ENCODE assay signal across 1 cellular context in the genomic region with DNA sequence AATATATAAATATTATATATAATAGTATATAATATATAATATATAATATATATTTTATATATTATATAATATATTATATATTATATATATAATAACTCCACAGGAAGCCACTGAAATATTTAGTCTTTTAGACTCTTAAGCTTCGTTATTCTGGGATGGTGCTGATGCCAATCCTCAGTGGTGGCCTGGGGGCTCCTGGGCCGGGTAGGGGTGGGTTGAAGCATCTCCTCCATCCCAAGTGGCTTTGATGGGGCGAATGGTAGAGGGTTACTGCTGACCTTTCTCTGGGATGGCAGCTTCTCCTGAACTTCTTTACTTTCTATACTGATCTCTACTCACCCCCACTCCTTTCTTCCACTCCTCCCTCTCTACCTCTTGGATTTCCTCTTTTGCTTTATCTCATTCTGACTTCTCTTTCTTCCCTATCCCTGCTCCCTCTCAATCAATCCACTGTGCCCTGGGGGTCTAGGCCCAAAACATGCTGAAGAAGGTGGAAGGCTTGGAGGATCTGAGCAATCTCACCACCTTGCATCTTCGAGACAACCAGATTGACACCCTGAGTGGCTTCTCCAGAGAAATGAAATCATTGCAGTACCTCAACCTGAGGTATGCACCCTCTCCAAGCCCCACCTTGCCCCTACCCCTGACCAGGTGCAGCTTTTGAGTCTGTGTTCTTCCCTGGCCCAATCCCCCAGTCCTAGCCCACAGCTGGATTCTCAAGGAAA.
TF ChIP-seq lines count a peak whose summit lies in the region.

No MANE protein-coding gene starts in this region.

TF ChIP-seq in HEK293T, 16 proteins besides CTCF, POLR2A, EP300 and RAD21 (continued from another document):
- TF ChIP-seq CTBP1 (IDR thresholded peaks at IDR 0.05; ENCODE audit: borderline replicate concordance) (no peak), BHLHE40 (IDR thresholded peaks at IDR 0.05; ENCODE audit: borderline replicate concordance) (no peak), SP1 (IDR thresholded peaks at IDR 0.05) (no peak), FOXM1 (IDR thresholded peaks at IDR 0.05; ENCODE audit: borderline replicate concordance) (no peak)
TF ChIP-seq in HEK293T: peak in this region for 0.
